8 cellular contexts compared by ENCODE assay signal in genomic region chr9:1050125-1050895, GRCh38. TPM values are rescaled to one million over a fixed set of nuclear protein-coding genes. Genes with fewer than 3 reads are reported as not detected.
DNase-seq lines count a peak whose midpoint lies in the region; ATAC-seq and TF ChIP-seq lines count a peak whose summit lies in the region.

Gene DMRT2 (plus strand): TSS chr9:1050357. CDS start chr9:1051614, 1,257 bp downstream.

- CTCF ChIA-PET in activated CD4-positive, alpha-beta memory T cell treated with anti-CD3 and anti-CD28 coated beads for 36 hours (lab: Charles Lee): interaction anchor here (1.6 kb wide), 1 partner anchor 40 kb away, joined by 3 read pairs; no protein-coding TSS in a partner anchor

- peak; percentile 72 for ATAC-seq in GM18868 (IDR thresholded peaks at IDR 0.05; ENCODE audit: unreplicated experiment)

- H3K27ac Mint-ChIP-seq in activated CD4-positive, alpha-beta memory T cell treated with anti-CD3 and anti-CD28 coated beads for 36 hours: no peak within 1 kb of the TSS

- no peak for TF ChIP-seq CTCF in fibroblast of pulmonary artery (IDR thresholded peaks at IDR 0.05; ENCODE audit: low read length, missing control alignments)

- POLR2A ChIA-PET in activated CD4-positive, alpha-beta memory T cell treated with anti-CD3 and anti-CD28 coated beads for 36 hours (lab: Charles Lee): no interaction called here

- intact Hi-C loops in activated CD4-positive, alpha-beta memory T cell treated with anti-CD3 and anti-CD28 coated beads for 36 hours (cut with micrococcal nuclease): loop anchor here (2.0 kb wide), 1 partner anchor 78 kb away; no protein-coding TSS in a partner anchor

- peak; percentile 93 for DNase-seq in AG08395 (ENCODE audit: low spot score)
- peak; percentile 38 for DNase-seq in M059J (ENCODE audit: low read depth)
- DNase-seq in activated CD4-positive, alpha-beta memory T cell treated with anti-CD3 and anti-CD28 coated beads for 36 hours: peak; percentile 75
- DNase-seq in fibroblast of pulmonary artery (ENCODE audit: low read depth): peak; percentile 70
- DNase-seq in myocyte (ENCODE audit: low read depth): peak; percentile 66
- peak; percentile 77 for DNase-seq in ureter (ENCODE audit: low spot score)
- no peak for DNase-seq in epidermal melanocyte (ENCODE audit: insufficient read length, low spot score)

- peaks cover 56% of the 10 kb centered on the region for H3K4me1 Mint-ChIP-seq in activated CD4-positive, alpha-beta memory T cell treated with anti-CD3 and anti-CD28 coated beads for 36 hours (ENCODE audit: low read depth)

- peak within 1 kb of the TSS; percentile 54 for H3K4me3 Mint-ChIP-seq in activated CD4-positive, alpha-beta memory T cell treated with anti-CD3 and anti-CD28 coated beads for 36 hours

- no peak within 1 kb of the TSS for H3K4me3 ChIP-seq in fibroblast of pulmonary artery (replicated peaks; ENCODE audit: low read depth, low read length)

- no peaks in the 10 kb centered on the region for H3K9me3 Mint-ChIP-seq in activated CD4-positive, alpha-beta memory T cell treated with anti-CD3 and anti-CD28 coated beads for 36 hours

- peaks cover 11% of the 10 kb centered on the region for H3K36me3 Mint-ChIP-seq in activated CD4-positive, alpha-beta memory T cell treated with anti-CD3 and anti-CD28 coated beads for 36 hours

- H3K27me3 Mint-ChIP-seq in activated CD4-positive, alpha-beta memory T cell treated with anti-CD3 and anti-CD28 coated beads for 36 hours: peaks cover 72% of the 10 kb centered on the region

RNA-seq across cellular contexts. Expression of gene DMRT2, which starts in this region (rescaled TPM):
- total RNA-seq in M059J (2014; rRNA removed; shearing (Covaris generic)): not detected in 2 replicates
- total RNA-seq in activated CD4-positive, alpha-beta memory T cell treated with anti-CD3 and anti-CD28 coated beads for 36 hours: under 1 TPM; 0.24 to 0.58 TPM
- not detected in 2 replicates for total RNA-seq in myocyte
- 0.05 TPM for polyA plus RNA-seq in myocyte (2012)
- total RNA-seq in ureter: 0.26 TPM

Comparison
In these comparisons a context has a peak if more than half of its experiments do, and no peak if none do; other contexts are left out.
1. Peak in DNase-seq in M059J; RNA of the gene not detected or under 1 TPM.
2. Peak in DNase-seq in activated CD4-positive, alpha-beta memory T cell treated with anti-CD3 and anti-CD28 coated beads for 36 hours; RNA of the gene not detected or under 1 TPM.
3. Peak in DNase-seq in myocyte; RNA of the gene not detected or under 1 TPM.
4. Peak in DNase-seq in ureter; RNA of the gene not detected or under 1 TPM.